Comparison of ENCODE assay signal across 11 cellular contexts in the genomic region with DNA sequence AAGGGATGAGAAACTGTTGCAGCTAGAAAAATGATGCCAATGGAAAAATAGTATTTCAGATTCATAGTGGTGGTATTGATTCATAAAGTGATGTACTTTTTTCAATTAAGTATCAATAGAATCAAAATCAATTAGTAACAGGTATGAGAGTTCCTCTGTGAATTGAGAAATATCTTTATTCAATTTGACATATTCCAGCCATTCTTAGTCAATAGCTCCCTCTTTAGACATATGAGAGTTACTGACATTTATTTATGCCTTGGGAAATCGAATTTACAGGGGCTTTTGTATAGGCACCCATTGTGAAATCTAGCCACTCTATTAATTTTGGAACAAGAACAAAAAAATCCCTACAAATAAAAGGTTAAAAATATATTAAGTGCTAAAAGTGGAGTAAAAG.
DNase-seq lines count a peak whose midpoint lies in the region; ATAC-seq and TF ChIP-seq lines count a peak whose summit lies in the region.
"Had no signal": no experiment of that assay in that cellular context is flagged by ENCODE, and none has a peak within 500 bp of the region (broad histone marks: within the 10 kb centered on the region; RNA-seq: fewer than 3 reads in every experiment).

No MANE protein-coding gene starts in this region.

- H3K27me3 ChIP-seq in BJ (ENCODE audit: control insufficient read depth, insufficient read depth, low read length) = no peaks in the 10 kb centered on the region
- peaks cover 4% of the 10 kb centered on the region for H3K27me3 ChIP-seq in RWPE2 (ENCODE audit: insufficient read depth, poor library complexity, severe bottlenecking)
- no peaks in the 10 kb centered on the region for H3K27me3 ChIP-seq in kidney epithelial cell (ENCODE audit: control insufficient read depth, insufficient read depth, low read length)

- H3K36me3 ChIP-seq in BJ (ENCODE audit: control insufficient read depth, insufficient read depth, low read length) (no peaks in the 10 kb centered on the region), HEK293 (ENCODE audit: control insufficient read depth in 2 of 2, insufficient read depth in 1 of 2, low read length in 2 of 2) (no peaks in the 10 kb centered on the region), RWPE2 (ENCODE audit: low read depth) (no peaks in the 10 kb centered on the region), kidney epithelial cell (ENCODE audit: control insufficient read depth, insufficient read depth, low read length) (no peaks in the 10 kb centered on the region)

- H3K4me3 ChIP-seq in BJ (ENCODE audit: low read depth, low read length) = no peak overlapping the region
- no peak overlapping the region for H3K4me3 ChIP-seq in HEK293 (ENCODE audit: low read depth, low read length)
- no peak overlapping the region for H3K4me3 ChIP-seq in RWPE2 (ENCODE audit: severe bottlenecking)
- H3K4me3 ChIP-seq in kidney epithelial cell (ENCODE audit: low read depth, low read length) = no peak overlapping the region

- DNase-seq in BJ (ENCODE audit: low read depth) (no peak), RWPE2 (ENCODE audit: low spot score) (no peak), kidney epithelial cell (ENCODE audit: low read depth) (no peak), CD14-positive monocyte (ENCODE audit: low spot score) (no peak), NCI-H2107 treated with DMSO at 0.1 percent for 48 hours (lab: John Stamatoyannopoulos, UW; ENCODE audit: unreplicated experiment) (no peak), medulla oblongata (ENCODE audit: extremely low spot score) (no peak)
- DNase-seq: stimulated activated naive CD4-positive, alpha-beta T cell treated with Interleukin-2 at 50 U/mL for 16 hours had no signal

- intact Hi-C loops in CD14-positive monocyte (cut with micrococcal nuclease) = no loop called here

- TF ChIP-seq CTCF in BJ (IDR thresholded peaks at IDR 0.05; ENCODE audit: insufficient read depth, low read depth, low read length) (0 out of 2 replicates have a peak, but pooled peaks have one; percentile 6), HEK293 (tag by site-specific recombination; IDR thresholded peaks at IDR 0.05) (no peak), RWPE2 (IDR thresholded peaks at IDR 0.05; ENCODE audit: poor library complexity, severe bottlenecking) (peak; percentile 44), kidney epithelial cell (IDR thresholded peaks at IDR 0.05; ENCODE audit: insufficient read depth, low read length, poor library complexity, severe bottlenecking) (peak; percentile 13), CD14-positive monocyte (IDR thresholded peaks at IDR 0.05) (no peak)

- no peak overlapping the region for H3K27ac Mint-ChIP-seq in CD14-positive monocyte

- peaks cover 0 to 2% (median 0%) of the 10 kb centered on the region in 7 donors for H3K9me3 Mint-ChIP-seq in CD14-positive monocyte

- H3K9me3 ChIP-seq in HEK293 (ENCODE audit: control insufficient read depth, insufficient read depth, low read depth, low read length) = no peaks in the 10 kb centered on the region
- no peaks in the 10 kb centered on the region for H3K9me3 ChIP-seq in RWPE2 (ENCODE audit: severe bottlenecking)

- peaks cover 0 to 2% (median 0%) of the 10 kb centered on the region in 3 donors for H3K27me3 Mint-ChIP-seq in CD14-positive monocyte (ENCODE audit: low read depth in 3 of 3)

- no peak for ATAC-seq in RWPE2 (ENCODE audit: low read depth)
- ATAC-seq in HG02938 (IDR thresholded peaks at IDR 0.05; ENCODE audit: unreplicated experiment) = no peak
- ATAC-seq: Panc1 had no signal

- no peak overlapping the region for H3K4me3 Mint-ChIP-seq in CD14-positive monocyte

- H3K27ac ChIP-seq in HEK293 (ENCODE audit: extremely low read depth, low read depth, low read length) (no peak overlapping the region), RWPE2 (ENCODE audit: poor library complexity, severe bottlenecking) (no peak overlapping the region)
- H3K27ac ChIP-seq: HL-60 had no signal

- POLR2A ChIA-PET in BJ (lab: Charles Lee) = no interaction called here
- POLR2A ChIA-PET in HEK293 (lab: Yijun Ruan, JAX) = no interaction called here

- no peaks in the 10 kb centered on the region for H3K4me1 Mint-ChIP-seq in CD14-positive monocyte

- H3K4me1 ChIP-seq in HEK293 (ENCODE audit: control insufficient read depth, insufficient read depth, low read length) = no peaks in the 10 kb centered on the region
- no peaks in the 10 kb centered on the region for H3K4me1 ChIP-seq in RWPE2 (ENCODE audit: insufficient read depth, poor library complexity, severe bottlenecking)

- no peaks in the 10 kb centered on the region for H3K36me3 Mint-ChIP-seq in CD14-positive monocyte

- CTCF ChIA-PET in BJ (lab: Yijun Ruan, JAX) = interaction anchor here (1.3 kb wide), 1 partner anchor 1133 kb away, joined by 3 read pairs; no protein-coding TSS in a partner anchor
- CTCF ChIA-PET in HEK293 (lab: Yijun Ruan, JAX) = interaction anchor here (1.4 kb wide), 1 partner anchor 46 kb away, joined by 3 read pairs; no protein-coding TSS in a partner anchor

TF ChIP-seq in HEK293, 187 proteins besides CTCF, POLR2A, EP300 and RAD21:
- TF ChIP-seq FEZF1 (tag by site-specific recombination; IDR thresholded peaks at IDR 0.05) (no peak), ZNF654 (tag by site-specific recombination; IDR thresholded peaks at IDR 0.05; ENCODE audit: low read depth) (peak; percentile 23; the same call in 1 of the 2 replicates)

Comparison
In these comparisons a context has a peak if more than half of its experiments do, and no peak if none do; other contexts are left out.
1. CTCF ChIP-seq: peak in BJ (single experiment), RWPE2 (single experiment) and kidney epithelial cell (single experiment); none in HEK293 (single experiment) and CD14-positive monocyte (single experiment).